ENCODE assay signal across 8 cellular contexts in genomic region chr11:66592457-66593302, GRCh38. TPM values are rescaled to one million over a fixed set of nuclear protein-coding genes. Genes with fewer than 3 reads are reported as not detected.
DNase-seq lines count a peak whose midpoint lies in the region; ATAC-seq and TF ChIP-seq lines count a peak whose summit lies in the region.

CCDC87 (minus strand) TSS chr11:66593063; CDS start chr11:66593015, 48 bp downstream.
CCS (plus strand) TSS chr11:66593185; CDS start chr11:66593262, 77 bp downstream.

- H3K4me3 Mint-ChIP-seq in activated CD4-positive, alpha-beta T cell treated with anti-CD3 and anti-CD28 coated beads for 36 hours = peak within 1 kb of the TSS; percentile 93

- POLR2A ChIA-PET in BJ (lab: Charles Lee) = no interaction called here
- POLR2A ChIA-PET in activated CD4-positive, alpha-beta T cell treated with anti-CD3 and anti-CD28 coated beads for 36 hours (lab: Charles Lee) = interaction anchor here (1.0 to 2.6 kb wide), 3 partner anchors 24 to 46 kb away, joined by 4 to 20 read pairs (median 10); partner anchors contain the start of genes RBM14 and RBM4

- peak; percentile 97 for TF ChIP-seq POLR2A in GM19193 (IDR thresholded peaks at IDR 0.05; ENCODE audit: extremely low read depth, insufficient read depth, insufficient read length)

- peaks cover 19% of the 10 kb centered on the region for H3K4me1 Mint-ChIP-seq in activated CD4-positive, alpha-beta T cell treated with anti-CD3 and anti-CD28 coated beads for 36 hours

- no peaks in the 10 kb centered on the region for H3K9me3 Mint-ChIP-seq in activated CD4-positive, alpha-beta T cell treated with anti-CD3 and anti-CD28 coated beads for 36 hours (ENCODE audit: low read depth)

- peak within 1 kb of the TSS; percentile 98 for H3K27ac Mint-ChIP-seq in activated CD4-positive, alpha-beta T cell treated with anti-CD3 and anti-CD28 coated beads for 36 hours

- DNase-seq in BJ (ENCODE audit: low read depth) = peak; percentile 62
- peak; percentile 90 for DNase-seq in NCI-H460 (ENCODE audit: extremely low read depth, low read depth)
- DNase-seq in activated CD4-positive, alpha-beta T cell treated with anti-CD3 and anti-CD28 coated beads for 36 hours = peak; percentile 99
- peak; percentile 96 for DNase-seq in choroid plexus epithelial cell (ENCODE audit: low read depth)
- DNase-seq in left kidney (ENCODE audit: low read depth, low spot score) = peak; percentile 98
- peak; percentile 99 for DNase-seq in stimulated activated CD4-positive, alpha-beta T cell treated with anti-CD3 and anti-CD28 coated beads, Interleukin-2, amount 100 ng/mL, for 24 hours

- no peaks in the 10 kb centered on the region; the same call in 1 of the 2 replicates for H3K36me3 ChIP-seq in BJ (ENCODE audit: control insufficient read depth, insufficient read depth, low read length)

- no peaks in the 10 kb centered on the region for H3K36me3 Mint-ChIP-seq in activated CD4-positive, alpha-beta T cell treated with anti-CD3 and anti-CD28 coated beads for 36 hours (ENCODE audit: low read depth)

- peak within 1 kb of the TSS; percentile 68 for H3K4me3 ChIP-seq in BJ (ENCODE audit: low read depth, low read length)
- H3K4me3 ChIP-seq in choroid plexus epithelial cell (ENCODE audit: low read depth, low read length) = peak within 1 kb of the TSS; percentile 71

- no peaks in the 10 kb centered on the region for H3K27me3 Mint-ChIP-seq in activated CD4-positive, alpha-beta T cell treated with anti-CD3 and anti-CD28 coated beads for 36 hours

- CTCF ChIA-PET in BJ (lab: Yijun Ruan, JAX) = interaction anchor here (0.6 to 4.0 kb wide), 11 partner anchors 8 to 86 kb away, joined by 3 to 24 read pairs (median 3); partner anchors contain the start of genes ACTN3, RBM4B and ZDHHC24
- CTCF ChIA-PET in activated CD4-positive, alpha-beta T cell treated with anti-CD3 and anti-CD28 coated beads for 36 hours (lab: Charles Lee) = interaction anchor here (0.6 to 3.3 kb wide), 14 partner anchors 10 to 284 kb away, joined by 3 to 24 read pairs (median 4); partner anchors contain the start of genes MRPL11, RBM4B and ZDHHC24

- peak; percentile 92 for ATAC-seq in HG03432 (IDR thresholded peaks at IDR 0.05; ENCODE audit: unreplicated experiment)
- peak; percentile 100 for ATAC-seq in activated CD4-positive, alpha-beta T cell treated with anti-CD3 and anti-CD28 coated beads for 36 hours

- intact Hi-C loops in activated CD4-positive, alpha-beta T cell treated with anti-CD3 and anti-CD28 coated beads for 36 hours (cut with DNase I, micrococcal nuclease) = loop anchor here (1.0 to 5.0 kb wide), 14 partner anchors 24 to 590 kb away; partner anchors contain the start of genes RBM14 (in 2 of the 2), RBM4 (in 2 of the 2), RBM4B (in 2 of the 2) and RCE1 (in 2 of the 2)

- TF ChIP-seq CTCF in BJ (IDR thresholded peaks at IDR 0.05; ENCODE audit: insufficient read depth, low read depth, low read length) (peak; percentile 82), choroid plexus epithelial cell (conservative IDR thresholded peaks at IDR 0.05; ENCODE audit: low read depth, low read length) (peak; percentile 78)

- H3K27me3 ChIP-seq in BJ (ENCODE audit: control insufficient read depth, insufficient read depth, low read length) = no peaks in the 10 kb centered on the region

RNA-seq across cellular contexts. Expression of gene CCDC87, which starts in this region (rescaled TPM):
- polyA plus RNA-seq in BJ (2011; rRNA removed) = 0.12 and 0.15 TPM in 2 replicates
- 0.19 TPM in 1 of 2 replicates, not detected in the other for polyA minus RNA-seq in BJ (2011; rRNA and poly(A)+ RNA removed)
- total RNA-seq in NCI-H460 (2014; rRNA removed; shearing (Covaris generic)) = 0.37 and 0.52 TPM in 2 replicates
- polyA plus RNA-seq in NCI-H460 (2014; cell fraction: nucleus; rRNA removed) = not detected in 2 replicates
- under 1 TPM; 0.09 to 0.14 TPM for total RNA-seq in activated CD4-positive, alpha-beta T cell treated with anti-CD3 and anti-CD28 coated beads for 36 hours

RNA-seq across cellular contexts. Expression of gene CCS, which starts in this region (rescaled TPM):
- polyA plus RNA-seq in BJ (2011; rRNA removed) = 23.9 and 36.4 TPM in 2 replicates
- 20.4 and 25.4 TPM in 2 replicates for polyA minus RNA-seq in BJ (2011; rRNA and poly(A)+ RNA removed)
- 13.7 and 14.7 TPM in 2 replicates for total RNA-seq in NCI-H460 (2014; rRNA removed; shearing (Covaris generic))
- polyA plus RNA-seq in NCI-H460 (2014; cell fraction: nucleus; rRNA removed) = 47.6 and 54.0 TPM in 2 replicates
- total RNA-seq in activated CD4-positive, alpha-beta T cell treated with anti-CD3 and anti-CD28 coated beads for 36 hours = 10 to 100 TPM; 16.3 to 24.0 TPM

Comparison
In these comparisons a context has a peak if more than half of its experiments do, and no peak if none do; other contexts are left out.
1. Peak in every context shown above with its lines: DNase-seq, ATAC-seq and H3K4me3 ChIP-seq.